16 cellular contexts compared by ENCODE assay signal in genomic region chr2:71790261-71791038, GRCh38.
A peak's percentile ranks its signal among the peaks of the same experiment; 100 is the strongest.
DNase-seq lines count a peak whose midpoint lies in the region; ATAC-seq, FAIRE-seq and TF ChIP-seq lines count a peak whose summit lies in the region.
"Had no signal": no experiment of that assay in that cellular context is flagged by ENCODE, and none has a peak within 500 bp of the region (broad histone marks: within the 10 kb centered on the region; RNA-seq: fewer than 3 reads in every experiment).

No MANE protein-coding gene starts in this region.

- peak overlapping the region; percentile 66 for H2AFZ ChIP-seq in GM23338
- H2AFZ ChIP-seq in MM.1S (ENCODE audit: low read length): no peak overlapping the region

- H3K4me3 ChIP-seq in GM23338 (no peak overlapping the region), MM.1S (ENCODE audit: low read length) (no peak overlapping the region), small intestine (ENCODE audit: low read depth in 1 of 2, low read length in 2 of 2) (no peak overlapping the region)
- H3K4me3 ChIP-seq: SJCRH30 had no signal

- no peaks in the 10 kb centered on the region; the same call in 2 of the 3 replicates for H3K9me3 Mint-ChIP-seq in GM23338

- H3F3A ChIP-seq in GM23338 (replicated peaks; ENCODE audit: low read depth): no peaks in the 10 kb centered on the region
- H3F3A ChIP-seq in MM.1S (ENCODE audit: insufficient read depth, low read length): no peaks in the 10 kb centered on the region

- no peaks in the 10 kb centered on the region for H3K36me3 Mint-ChIP-seq in GM23338 (ENCODE audit: low read depth)

- no peak overlapping the region for H3K4me2 ChIP-seq in GM23338
- no peak overlapping the region for H3K4me2 ChIP-seq in MM.1S (ENCODE audit: low read depth, low read length)

- FAIRE-seq in small intestine (lab: Jason Lieb, UNC): no peak
- FAIRE-seq: D721Med had no signal

- no peak overlapping the region for H3K27ac Mint-ChIP-seq in GM23338

- peaks cover 7% of the 10 kb centered on the region; the same call in 1 of the 3 replicates for H3K4me1 Mint-ChIP-seq in GM23338

- H4K20me1 ChIP-seq in GM23338 (replicated peaks; ENCODE audit: insufficient read depth) (no peaks in the 10 kb centered on the region), MM.1S (ENCODE audit: insufficient read depth, low read length) (no peaks in the 10 kb centered on the region)

- TF ChIP-seq CTCF in GM23338 (conservative IDR thresholded peaks at IDR 0.05; ENCODE audit: low read depth in 2 of 2) (no peak), MM.1S (IDR thresholded peaks at IDR 0.05; ENCODE audit: low read length) (no peak)

- H3K9ac ChIP-seq in MM.1S (ENCODE audit: low read length): no peak overlapping the region

- H3K27me3 ChIP-seq in GM23338 (ENCODE audit: insufficient read depth): no peaks in the 10 kb centered on the region
- H3K27me3 ChIP-seq in MM.1S (replicated peaks; ENCODE audit: insufficient read depth, low read length): no peaks in the 10 kb centered on the region
- no peaks in the 10 kb centered on the region for H3K27me3 ChIP-seq in small intestine (ENCODE audit: control insufficient read depth in 2 of 2, insufficient read depth in 2 of 2, low read length in 2 of 2)
- H3K27me3 ChIP-seq: SJCRH30 had no signal

- H3K4me3 Mint-ChIP-seq in GM23338: no peak overlapping the region

- ATAC-seq in GM23338: no peak

- peaks cover 6% of the 10 kb centered on the region for H3K27me3 Mint-ChIP-seq in GM23338 (ENCODE audit: insufficient read depth, low read depth, poor library complexity)

- H3K36me3 ChIP-seq in GM23338 (ENCODE audit: insufficient read depth): no peaks in the 10 kb centered on the region
- H3K36me3 ChIP-seq in MM.1S (replicated peaks; ENCODE audit: insufficient read depth, low read length): no peaks in the 10 kb centered on the region
- no peaks in the 10 kb centered on the region for H3K36me3 ChIP-seq in small intestine (ENCODE audit: control insufficient read depth in 2 of 2, insufficient read depth in 2 of 2, low read length in 2 of 2)
- H3K36me3 ChIP-seq: SJCRH30 had no signal

- DNase-seq in GM23338 (ENCODE audit: low spot score): no peak
- DNase-seq in RPMI7951 (ENCODE audit: low read depth): peak; percentile 49
- DNase-seq in islet precursor cell: peak; percentile 84
- DNase-seq in stimulated activated CD8-positive, alpha-beta memory T cell treated with anti-CD3 and anti-CD28 coated beads, Interleukin-4, amount 100 ng/mL, for 48 hours: peak; percentile 2
- no peak for DNase-seq in MM.1S
- no peak for DNase-seq in small intestine
- DNase-seq in activated CD4-positive, alpha-beta T cell treated with anti-CD3 and anti-CD28 coated beads, Interleukin-2, amount 50 U/mL, for 48 hours: no peak
- DNase-seq: AML-193, DMS79 treated with DMSO at 0.1 percent for 48 hours, KG1, NCI-H187, NCI-H226, SJCRH30 had no signal

- 83 to 88% (median 84%) methylated on average over 11 of the region's 11 CpGs for WGBS in small intestine, 3 donors

- H3K4me1 ChIP-seq in GM23338 (ENCODE audit: insufficient read depth): no peaks in the 10 kb centered on the region
- no peaks in the 10 kb centered on the region for H3K4me1 ChIP-seq in MM.1S (ENCODE audit: low read length)
- H3K4me1 ChIP-seq in small intestine (ENCODE audit: control insufficient read depth in 2 of 2, insufficient read depth in 1 of 2, low read depth in 1 of 2, low read length in 1 of 2): no peaks in the 10 kb centered on the region

- no peak overlapping the region for H3K27ac ChIP-seq in GM23338 (ENCODE audit: low read depth)
- H3K27ac ChIP-seq in MM.1S (ENCODE audit: low read length): no peak overlapping the region
- no peak overlapping the region for H3K27ac ChIP-seq in small intestine (ENCODE audit: low read depth in 1 of 2, low read length in 1 of 2)
- H3K27ac ChIP-seq: C4-2B, RWPE1, SJCRH30 had no signal

- no peaks in the 10 kb centered on the region for H3K9me3 ChIP-seq in MM.1S (replicated peaks; ENCODE audit: insufficient read depth, low read length)
- no peaks in the 10 kb centered on the region for H3K9me3 ChIP-seq in small intestine (ENCODE audit: control insufficient read depth, low read depth)
- H3K9me3 ChIP-seq: SJCRH30 had no signal

- H3K9me2 ChIP-seq in GM23338 (ENCODE audit: insufficient read depth) (no peaks in the 10 kb centered on the region; the same call in 1 of the 2 replicates), MM.1S (replicated peaks; ENCODE audit: insufficient read depth, low read length) (no peaks in the 10 kb centered on the region)

- H3K79me2 ChIP-seq in GM23338 (replicated peaks; ENCODE audit: insufficient read depth) (no peaks in the 10 kb centered on the region), MM.1S (ENCODE audit: low read length) (no peaks in the 10 kb centered on the region)

TF ChIP-seq in GM23338, 12 proteins besides CTCF, POLR2A, EP300 and RAD21:
- no peak for TF ChIP-seq EZH2 (IDR thresholded peaks at IDR 0.05; ENCODE audit: low read depth, unreplicated experiment)
- no peak for TF ChIP-seq ZNF331 (CRISPR knock-in tag; IDR thresholded peaks at IDR 0.05; ENCODE audit: low read depth)

Comparison
In these comparisons a context has a peak if more than half of its experiments do, and no peak if none do; other contexts are left out.
1. DNase-seq: peak in RPMI7951 (single experiment), islet precursor cell (single experiment) and stimulated activated CD8-positive, alpha-beta memory T cell treated with anti-CD3 and anti-CD28 coated beads, Interleukin-4, amount 100 ng/mL, for 48 hours (single experiment); none in GM23338 (single experiment), MM.1S (single experiment), small intestine (single experiment) and activated CD4-positive, alpha-beta T cell treated with anti-CD3 and anti-CD28 coated beads, Interleukin-2, amount 50 U/mL, for 48 hours (0 of 2).